Comparison of ENCODE assay signal across 6 cellular contexts in the genomic region with DNA sequence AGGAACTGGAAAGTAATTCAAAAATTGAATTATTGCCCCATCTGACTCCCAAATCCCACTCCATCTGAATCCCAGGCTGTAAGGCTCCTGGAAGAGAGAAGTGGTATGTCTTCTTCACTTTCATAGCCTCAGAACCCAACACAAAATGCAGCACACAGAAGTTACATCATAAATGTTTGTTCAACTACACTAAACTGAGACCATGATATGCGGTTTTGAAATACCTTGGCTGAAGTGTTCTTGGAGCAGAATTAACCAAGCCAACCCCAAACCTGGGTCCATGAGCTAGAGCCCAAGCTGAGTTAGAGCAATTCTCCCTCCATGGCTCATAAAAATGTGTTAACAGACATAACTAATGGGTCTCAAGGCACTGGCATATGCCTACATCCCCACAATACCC. TPM values are rescaled to one million over a fixed set of nuclear protein-coding genes. Genes with fewer than 3 reads are reported as not detected.
"Had no signal": no experiment of that assay in that cellular context is flagged by ENCODE, and none has a peak within 500 bp of the region (broad histone marks: within the 10 kb centered on the region; RNA-seq: fewer than 3 reads in every experiment).

No MANE protein-coding gene starts in this region.

- H3K27ac ChIP-seq: GM23248 had no signal

- H3K36me3 ChIP-seq: HAP-1 had no signal

- H3K4me3 ChIP-seq: GM23248, HAP-1, K562 had no signal

- ATAC-seq: K562 had no signal

- H3K9me3 ChIP-seq: HAP-1 had no signal

- H3K9ac ChIP-seq: GM23248 had no signal

- DNase-seq: GM23248, GOT3, H7, IMR-90 had no signal

- H3K4me1 ChIP-seq: HAP-1 had no signal

RNA-seq across cellular contexts. Expression of a gene that starts 23.3 kb away (rescaled TPM):
- polyA plus RNA-seq: IMR-90 had no signal
